15 cellular contexts compared by ENCODE assay signal in the genomic region with DNA sequence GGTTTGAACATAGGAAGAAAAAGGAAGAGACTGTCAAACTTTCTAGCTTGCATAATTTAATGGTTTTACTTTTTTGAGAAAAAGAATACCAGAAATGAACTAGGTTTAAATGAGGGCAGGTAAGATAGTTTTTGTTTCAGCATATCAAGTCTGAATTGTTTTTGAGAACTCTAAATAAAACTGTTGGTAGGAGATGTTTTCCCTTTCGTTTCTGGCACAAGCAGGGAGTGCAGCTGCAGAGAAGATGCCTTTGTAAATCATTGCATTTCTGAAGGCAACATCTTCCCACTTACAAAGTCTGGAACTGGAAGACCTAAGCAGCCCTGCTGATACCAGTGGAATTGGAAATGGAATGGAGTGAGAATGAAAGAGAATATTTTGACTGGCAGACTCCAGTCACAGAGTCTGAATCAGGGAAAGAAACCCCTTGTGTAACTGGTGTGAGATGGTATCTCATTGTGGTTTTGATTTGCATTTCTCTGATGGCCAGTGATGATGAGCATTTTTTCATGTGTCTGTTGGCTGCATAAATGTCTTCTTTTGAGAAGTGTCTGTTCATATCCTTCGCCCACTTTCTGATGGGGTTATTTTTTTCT.
"Had no signal": no experiment of that assay in that cellular context is flagged by ENCODE, and none has a peak within 500 bp of the region (broad histone marks: within the 10 kb centered on the region; RNA-seq: fewer than 3 reads in every experiment).

No MANE protein-coding gene starts in this region.

- H3K4me1 ChIP-seq: breast epithelium, esophagus muscularis mucosa, foreskin keratinocyte, suprapubic skin had no signal

- H3K9me3 ChIP-seq: suprapubic skin had no signal

- H3K36me3 ChIP-seq: breast epithelium, esophagus muscularis mucosa, suprapubic skin, WERI-Rb-1 had no signal

- H3K27ac ChIP-seq: breast epithelium, esophagus muscularis mucosa, foreskin keratinocyte, suprapubic skin, WERI-Rb-1 had no signal

- H3K4me3 ChIP-seq: breast epithelium, esophagus muscularis mucosa, lung, suprapubic skin had no signal

- H3K27me3 ChIP-seq: breast epithelium, esophagus muscularis mucosa, foreskin keratinocyte, suprapubic skin had no signal

- ATAC-seq: foreskin keratinocyte, left lobe of liver had no signal

- DNase-seq: activated CD4-positive, alpha-beta T cell treated with anti-CD3 and anti-CD28 coated beads for 1 hour; activated CD4-positive, alpha-beta T cell treated with anti-CD3 and anti-CD28 coated beads, Interleukin-2, amount 50 U/mL, for 4 hours; activated gamma-delta T cell; effector CD4-positive, alpha-beta T cell; foreskin keratinocyte; hypothalamus; midbrain; occipital lobe; trophoblast cell; WERI-Rb-1 had no signal
